In the genomic region with DNA sequence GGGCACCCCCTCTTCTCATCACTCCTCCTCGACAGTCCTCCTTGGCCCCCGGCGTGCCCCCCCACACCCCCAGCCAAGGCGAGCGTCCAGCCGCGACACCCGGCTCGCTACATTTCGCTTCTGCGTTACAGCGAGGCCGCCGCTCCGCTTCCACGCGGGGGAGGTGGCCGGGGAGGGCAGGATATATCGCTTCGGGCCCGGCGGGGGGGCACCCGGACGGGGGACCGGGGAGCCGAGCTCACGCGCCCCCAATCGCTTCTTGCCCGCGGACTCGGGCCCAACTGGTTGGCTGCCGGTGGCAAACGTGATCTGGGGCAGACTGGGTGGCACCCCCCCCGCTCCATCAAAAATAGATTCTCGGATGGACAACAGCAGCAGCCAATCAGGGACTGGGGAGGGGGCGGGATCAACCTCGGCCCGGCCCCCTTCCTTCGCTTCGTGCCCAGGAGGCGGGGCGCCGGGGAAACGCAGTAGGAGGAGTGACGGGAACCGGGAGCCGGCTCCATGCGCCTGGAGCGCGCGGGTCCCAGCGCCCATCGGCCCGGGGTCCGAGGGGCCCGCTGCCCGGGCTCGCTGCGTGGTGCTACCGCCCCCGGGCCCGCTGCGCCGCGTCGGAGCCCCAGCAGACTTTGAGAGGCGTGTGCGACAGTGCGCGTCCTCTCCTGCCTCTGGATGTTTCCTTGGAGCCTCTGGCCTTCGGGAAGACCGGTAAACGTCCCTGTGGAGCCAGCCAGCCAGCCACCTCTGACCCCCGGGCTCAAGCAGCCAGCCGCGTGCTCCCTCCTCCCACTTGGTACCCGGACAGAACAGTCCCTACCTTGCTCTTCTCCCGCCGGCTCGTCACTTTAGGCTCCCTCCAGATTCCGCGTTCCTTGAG, we compare ENCODE assay signal across 8 cellular contexts.
DNase-seq lines count a peak whose midpoint lies in the region; ATAC-seq lines count a peak whose summit lies in the region.

Gene SLC41A1 (minus strand): TSS at position 321 of the 877 bp plus-strand sequence. CDS start 2,757 bp downstream, outside the sequence.

- no peaks in the 10 kb centered on the region for H3K9me3 Mint-ChIP-seq in central memory CD8-positive, alpha-beta T cell

- peak within 1 kb of the TSS; percentile 80 for H3K27ac Mint-ChIP-seq in central memory CD8-positive, alpha-beta T cell (ENCODE audit: low read depth)

- H3K27me3 Mint-ChIP-seq in central memory CD8-positive, alpha-beta T cell = no peaks in the 10 kb centered on the region

- peaks cover 15% of the 10 kb centered on the region for H3K36me3 Mint-ChIP-seq in central memory CD8-positive, alpha-beta T cell (ENCODE audit: insufficient read depth)

- peak within 1 kb of the TSS; percentile 95 for H3K4me3 Mint-ChIP-seq in central memory CD8-positive, alpha-beta T cell

- peaks cover 54% of the 10 kb centered on the region for H3K4me1 Mint-ChIP-seq in central memory CD8-positive, alpha-beta T cell

- ATAC-seq in GM19043 (IDR thresholded peaks at IDR 0.05; ENCODE audit: low read depth, unreplicated experiment) (peak; percentile 59), HG03442 (IDR thresholded peaks at IDR 0.05; ENCODE audit: unreplicated experiment) (peak; percentile 90)
- ATAC-seq in central memory CD8-positive, alpha-beta T cell (replicated peaks; ENCODE audit: extremely low read depth, poor library complexity, severe bottlenecking) = peak; percentile 97

- DNase-seq in AG08395 (ENCODE audit: low spot score) = peak; percentile 100
- DNase-seq in NCI-H510A treated with DMSO at 0.1 percent for 48 hours (lab: John Stamatoyannopoulos, UW) = peak; percentile 90
- peak; percentile 83 for DNase-seq in activated CD4-positive, CD25-positive, alpha-beta regulatory T cell treated with anti-CD3 and anti-CD28 coated beads, Interleukin-2, amount 50 U/mL, for 72 hours
- peak; percentile 80 to 91 for DNase-seq in central memory CD8-positive, alpha-beta T cell (ENCODE audit: low spot score in 2 of 2)
- DNase-seq in islet precursor cell = peak; percentile 96
- peak; percentile 86 for DNase-seq in stimulated activated CD4-positive, alpha-beta T cell treated with anti-CD3 and anti-CD28 coated beads, Interleukin-12 subunit alpha, Interleukin-12 subunit beta, amount 100 ng/mL, for 4 hours

Comparison
In these comparisons a context has a peak if more than half of its experiments do, and no peak if none do; other contexts are left out.
1. Peak in every context shown above with its lines: DNase-seq and ATAC-seq.